In genomic region chr4:15493411-15493810, GRCh38 we compare ENCODE assay signal across 15 cellular contexts. TPM values are rescaled to one million over a fixed set of nuclear protein-coding genes. Genes with fewer than 3 reads are reported as not detected.
DNase-seq lines count a peak whose midpoint lies in the region; ATAC-seq and TF ChIP-seq lines count a peak whose summit lies in the region.
"Had no signal": no experiment of that assay in that cellular context is flagged by ENCODE, and none has a peak within 500 bp of the region (broad histone marks: within the 10 kb centered on the region; RNA-seq: fewer than 3 reads in every experiment).

No MANE protein-coding gene starts in this region.

- no peaks in the 10 kb centered on the region for H3K36me3 ChIP-seq in adrenal gland (replicated peaks in 1 of 2)
- H3K36me3 ChIP-seq: BLaER1 had no signal

- ATAC-seq in Right ventricle myocardium inferior, result peak; percentile 21
- ATAC-seq in left ventricle myocardium superior, result peak; percentile 52
- ATAC-seq in HG03439 (IDR thresholded peaks at IDR 0.05; ENCODE audit: unreplicated experiment), result no peak
- no peak for ATAC-seq in HG03354 (IDR thresholded peaks at IDR 0.05; ENCODE audit: poor library complexity, severe bottlenecking, unreplicated experiment)
- ATAC-seq: GM23338 had no signal

- no peaks in the 10 kb centered on the region for H3K9me3 Mint-ChIP-seq in glutamatergic neuron (ENCODE audit: unreplicated experiment)

- no peak overlapping the region for H3K27ac Mint-ChIP-seq in glutamatergic neuron (ENCODE audit: unreplicated experiment)
- H3K27ac Mint-ChIP-seq: CD8-positive, alpha-beta memory T cell; GM23338 had no signal

- no peak for TF ChIP-seq POLR2A in adrenal gland (IDR thresholded peaks at IDR 0.05)

- H3K4me1 ChIP-seq in adrenal gland (replicated peaks in 1 of 2), result no peaks in the 10 kb centered on the region
- H3K4me1 ChIP-seq: BLaER1 had no signal

- no peaks in the 10 kb centered on the region for H3K27me3 Mint-ChIP-seq in glutamatergic neuron (ENCODE audit: unreplicated experiment)
- H3K27me3 Mint-ChIP-seq: CD8-positive, alpha-beta memory T cell had no signal

- no peak for TF ChIP-seq CTCF in glutamatergic neuron (IDR thresholded peaks at IDR 0.05; ENCODE audit: partially characterized antibody, unreplicated experiment)
- TF ChIP-seq CTCF in adrenal gland (IDR thresholded peaks at IDR 0.05), result no peak

- H3K27ac ChIP-seq in adrenal gland, result no peak overlapping the region
- H3K27ac ChIP-seq: BLaER1 had no signal

- H3K4me1 Mint-ChIP-seq in glutamatergic neuron (ENCODE audit: low read depth, unreplicated experiment), result no peaks in the 10 kb centered on the region
- H3K4me1 Mint-ChIP-seq: CD8-positive, alpha-beta memory T cell; GM23338 had no signal

- DNase-seq in Right ventricle myocardium inferior (ENCODE audit: missing footprints) (no peak), cardiac septum (ENCODE audit: low spot score) (no peak), amniotic epithelial cell (ENCODE audit: low read depth) (peak; percentile 63), left ventricle myocardium superior (no peak), glutamatergic neuron (no peak), adrenal gland (no peak)
- DNase-seq: CD8-positive, alpha-beta memory T cell; MM.1S; NCI-H1092 treated with DMSO at 0.1 percent for 48 hours; NCI-H526; SHP77 treated with DMSO at 0.1 percent for 48 hours had no signal

- no peaks in the 10 kb centered on the region for H3K9me3 ChIP-seq in adrenal gland (replicated peaks in 1 of 3)

- no peak overlapping the region for H3K4me3 ChIP-seq in adrenal gland
- H3K4me3 ChIP-seq: BLaER1, GM23338 had no signal

- H3K36me3 Mint-ChIP-seq in glutamatergic neuron (ENCODE audit: unreplicated experiment), result peaks cover 12% of the 10 kb centered on the region

- no peak overlapping the region for H3K4me3 Mint-ChIP-seq in glutamatergic neuron (ENCODE audit: unreplicated experiment)
- H3K4me3 Mint-ChIP-seq: CD8-positive, alpha-beta memory T cell; GM23338 had no signal

- no peaks in the 10 kb centered on the region for H3K27me3 ChIP-seq in adrenal gland
- H3K27me3 ChIP-seq: BLaER1 had no signal

- intact Hi-C loops in Right ventricle myocardium inferior (cut with DNase I), result no loop called here
- intact Hi-C loops in cardiac septum (cut with DNase I), result no loop called here
- intact Hi-C loops in left ventricle myocardium superior (cut with micrococcal nuclease), result no loop called here
- intact Hi-C loops in adrenal gland (cut with DNase I), result no loop called here

RNA-seq across cellular contexts. Expression of gene CC2D2A, which starts 23.7 kb away (rescaled TPM):
- 8.6 TPM for total RNA-seq in Right ventricle myocardium inferior
- 9.0 TPM for total RNA-seq in cardiac septum
- 8.2 TPM for total RNA-seq in left ventricle myocardium superior
- 13.3 TPM for total RNA-seq in glutamatergic neuron (ENCODE audit: unreplicated experiment)
- 10 to 100 TPM; 14.4 to 52.3 (median 20.9) TPM for total RNA-seq in adrenal gland
- polyA plus RNA-seq in adrenal gland, result 10 to 100 TPM; 15.7 to 35.5 (median 17.5) TPM
- total RNA-seq: CD8-positive, alpha-beta memory T cell had no signal

Comparison
In these comparisons a context has a peak if more than half of its experiments do, and no peak if none do; other contexts are left out.
1. ATAC-seq: peak in Right ventricle myocardium inferior (single experiment) and left ventricle myocardium superior (single experiment); none in HG03439 (single experiment) and HG03354 (single experiment).